8 cellular contexts compared by ENCODE assay signal in the genomic region with DNA sequence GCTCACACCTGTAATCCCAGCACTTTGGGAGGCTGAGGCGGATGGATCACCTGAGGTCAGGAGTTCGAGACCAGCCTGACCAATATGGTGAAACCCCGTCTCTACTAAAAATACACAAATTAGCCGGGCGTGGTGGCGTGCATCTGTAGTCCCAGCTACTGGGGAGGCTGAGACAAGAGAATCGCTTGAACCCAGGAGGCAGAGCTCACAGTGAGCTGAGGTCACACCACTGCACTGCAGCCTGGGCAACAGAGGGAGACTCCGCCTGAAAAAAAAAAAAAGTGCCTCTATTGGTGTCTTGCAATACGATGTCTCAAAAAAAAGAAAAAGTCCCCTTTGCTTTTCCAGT. TPM values are rescaled to one million over a fixed set of nuclear protein-coding genes. Genes with fewer than 3 reads are reported as not detected.
DNase-seq lines count a peak whose midpoint lies in the region; ATAC-seq, FAIRE-seq and TF ChIP-seq lines count a peak whose summit lies in the region.
"Not testable (repeated sequence)": the region's sequence is repeated elsewhere in the genome, so short reads cannot be mapped to it uniquely, and the experiment has no call there.

No MANE protein-coding gene starts in this region.

- H3K4me2 ChIP-seq in H1 (ENCODE audit: insufficient read depth in 1 of 2, low read depth in 2 of 2, low read length in 2 of 2), result not testable (repeated sequence)

- H3K56ac ChIP-seq in H1 (replicated peaks; ENCODE audit: insufficient read length, low read depth, low read length), result not testable (repeated sequence)

- H3K18ac ChIP-seq in H1 (ENCODE audit: extremely low read depth, low read length), result not testable (repeated sequence)

- not testable (repeated sequence) for TF ChIP-seq CTCF in HEK293 (tag by site-specific recombination; IDR thresholded peaks at IDR 0.05); H1 (IDR thresholded peaks at IDR 0.05; ENCODE audit: control extremely low read depth in 1 of 3, insufficient read depth in 1 of 3, low read depth in 1 of 3, low read length in 3 of 3)

- peak overlapping the region in 1 of 3 donors; percentile 75 for H3K27ac Mint-ChIP-seq in CD4-positive, CD25-positive, alpha-beta regulatory T cell
- H3K27ac Mint-ChIP-seq in activated naive CD8-positive, alpha-beta T cell treated with anti-CD3 and anti-CD28 coated beads, Interleukin-2, amount 50 U/mL, for 24 hours, result peak overlapping the region; percentile 40
- H3K27ac Mint-ChIP-seq in naive thymus-derived CD4-positive, alpha-beta T cell, result peak overlapping the region in 4 of 9 donors; percentile 71 to 88 (median 81)
- not testable (repeated sequence) for H3K27ac Mint-ChIP-seq in stimulated activated effector memory CD8-positive, alpha-beta T cell treated with anti-CD3 and anti-CD28 coated beads, Interleukin-12 subunit alpha, Interleukin-12 subunit beta, amount 100 ng/mL, for 72 hours

- TF ChIP-seq POLR2A in H1 (IDR thresholded peaks at IDR 0.05; ENCODE audit: control extremely low read depth in 1 of 2, low read depth in 2 of 2, low read length in 2 of 2), result not testable (repeated sequence)

- FAIRE-seq in H1 (lab: Jason Lieb, UNC), result not testable (repeated sequence)

- not testable (repeated sequence) for H2AK5ac ChIP-seq in H1 (ENCODE audit: low read depth, low read length)

- not testable (repeated sequence) for H3K14ac ChIP-seq in H1 (ENCODE audit: insufficient read length)

- H3K4me1 Mint-ChIP-seq in CD4-positive, CD25-positive, alpha-beta regulatory T cell, result peaks cover 11 to 54% (median 36%) of the 10 kb centered on the region in 4 donors
- H3K4me1 Mint-ChIP-seq in activated naive CD8-positive, alpha-beta T cell treated with anti-CD3 and anti-CD28 coated beads, Interleukin-2, amount 50 U/mL, for 24 hours, result peaks cover 56% of the 10 kb centered on the region
- peaks cover 20 to 54% (median 42%) of the 10 kb centered on the region in 7 donors for H3K4me1 Mint-ChIP-seq in naive thymus-derived CD4-positive, alpha-beta T cell
- peaks cover 21% of the 10 kb centered on the region for H3K4me1 Mint-ChIP-seq in stimulated activated effector memory CD8-positive, alpha-beta T cell treated with anti-CD3 and anti-CD28 coated beads, Interleukin-12 subunit alpha, Interleukin-12 subunit beta, amount 100 ng/mL, for 72 hours

- not testable (repeated sequence) for H2BK120ac ChIP-seq in H1 (replicated peaks; ENCODE audit: low read depth, low read length)

- H3K9me3 ChIP-seq in CD4-positive, CD25-positive, alpha-beta regulatory T cell (ENCODE audit: control insufficient read depth in 2 of 2, low read length in 2 of 2); HEK293 (ENCODE audit: control insufficient read depth, insufficient read depth, low read depth, low read length); SK-N-MC (ENCODE audit: low read depth, low read length); H1 (ENCODE audit: insufficient read depth in 2 of 2, low read depth in 1 of 2, low read length in 1 of 2); naive thymus-derived CD4-positive, alpha-beta T cell (ENCODE audit: control insufficient read depth in 2 of 3, low read length in 3 of 3): not testable (repeated sequence)

- peaks cover 45% of the 10 kb centered on the region for H3K4me1 ChIP-seq in CD4-positive, CD25-positive, alpha-beta regulatory T cell (ENCODE audit: control insufficient read depth, insufficient read depth, low read length, poor library complexity, severe bottlenecking)
- not testable (repeated sequence) for H3K4me1 ChIP-seq in HEK293 (ENCODE audit: control insufficient read depth, insufficient read depth, low read length)
- H3K4me1 ChIP-seq in H1 (replicated peaks in 1 of 4; ENCODE audit: control insufficient read depth in 3 of 4, insufficient read depth in 4 of 4, low read length in 3 of 4), result peaks cover 0 to 14% (median 6%) of the 10 kb centered on the region in 4 experiments; a peak in 4 of 7 replicates
- peaks cover 15 to 31% of the 10 kb centered on the region in 2 donors for H3K4me1 ChIP-seq in naive thymus-derived CD4-positive, alpha-beta T cell (ENCODE audit: control insufficient read depth in 2 of 2, insufficient read depth in 2 of 2, low read length in 2 of 2)

- 88% methylated on average over 9 of the region's 9 CpGs; no CpG with 5 or more reads in 1 of the 2 experiments for WGBS in H1 (ENCODE audit: extremely low coverage in 1 of 2, insufficient coverage in 1 of 2, insufficient read length in 1 of 2, insufficient replicate concordance in 2 of 2, low coverage in 1 of 2, low lambda C conversion rate in 2 of 2, missing lambda C conversion rate in 1 of 2), 2 experiments

- not testable (repeated sequence) for H3K4ac ChIP-seq in H1 (replicated peaks; ENCODE audit: insufficient read length, low read depth, low read length)

- peak overlapping the region in 3 of 4 donors; percentile 82 to 96 (median 94) for H3K4me3 Mint-ChIP-seq in CD4-positive, CD25-positive, alpha-beta regulatory T cell
- peak overlapping the region; percentile 89 for H3K4me3 Mint-ChIP-seq in activated naive CD8-positive, alpha-beta T cell treated with anti-CD3 and anti-CD28 coated beads, Interleukin-2, amount 50 U/mL, for 24 hours
- H3K4me3 Mint-ChIP-seq in naive thymus-derived CD4-positive, alpha-beta T cell, result peak overlapping the region in 7 of 10 donors; percentile 81 to 95 (median 92)
- peak overlapping the region; percentile 74 for H3K4me3 Mint-ChIP-seq in stimulated activated effector memory CD8-positive, alpha-beta T cell treated with anti-CD3 and anti-CD28 coated beads, Interleukin-12 subunit alpha, Interleukin-12 subunit beta, amount 100 ng/mL, for 72 hours

- not testable (repeated sequence) for H4K5ac ChIP-seq in H1 (ENCODE audit: insufficient read length, low read depth, low read length)

- H4K91ac ChIP-seq in H1 (replicated peaks; ENCODE audit: insufficient read length, low read length), result not testable (repeated sequence)

- not testable (repeated sequence) for H3K27me3 ChIP-seq in CD4-positive, CD25-positive, alpha-beta regulatory T cell (ENCODE audit: control insufficient read depth, insufficient read depth, low read length); H1 (replicated peaks in 1 of 4; ENCODE audit: control insufficient read depth in 3 of 4, extremely low read depth in 1 of 4, insufficient read depth in 3 of 4, low read length in 3 of 4); naive thymus-derived CD4-positive, alpha-beta T cell (ENCODE audit: control insufficient read depth in 2 of 2, insufficient read depth in 2 of 2, low read length in 2 of 2)

- H3K9ac ChIP-seq in SK-N-MC (ENCODE audit: insufficient read length); H1 (replicated peaks in 1 of 4; ENCODE audit: extremely low read depth in 1 of 4, low read depth in 3 of 4, low read length in 3 of 4): not testable (repeated sequence)

- peaks cover 15% of the 10 kb centered on the region for H3K23me2 ChIP-seq in H1 (ENCODE audit: low read depth, low read length)

- not testable (repeated sequence) for H3K27me3 Mint-ChIP-seq in CD4-positive, CD25-positive, alpha-beta regulatory T cell; activated naive CD8-positive, alpha-beta T cell treated with anti-CD3 and anti-CD28 coated beads, Interleukin-2, amount 50 U/mL, for 24 hours; naive thymus-derived CD4-positive, alpha-beta T cell

- POLR2A ChIA-PET in HEK293 (lab: Yijun Ruan, JAX) (interaction anchor here (2.8 kb wide), 1 partner anchor 8 kb away, joined by 35 read pairs; no protein-coding TSS in a partner anchor), H1 (lab: Charles Lee; ENCODE audit: partially characterized antibody) (interaction anchor here (1.4 to 6.5 kb wide), 3 partner anchors 10 to 86 kb away, joined by 4 to 43 read pairs (median 5); no protein-coding TSS in a partner anchor)
- POLR2A ChIA-PET in naive thymus-derived CD4-positive, alpha-beta T cell (lab: Charles Lee), result interaction anchor here (1.4 kb wide), 1 partner anchor 206 kb away, joined by 3 read pairs; no protein-coding TSS in a partner anchor

- not testable (repeated sequence) for H4K8ac ChIP-seq in H1 (ENCODE audit: extremely low read depth, insufficient read depth, low read length)

- H3K4me3 ChIP-seq in CD4-positive, CD25-positive, alpha-beta regulatory T cell (ENCODE audit: low read depth, low read length); HEK293 (ENCODE audit: low read depth, low read length); SK-N-MC; H1 (ENCODE audit: extremely low read depth in 1 of 4, insufficient read depth in 2 of 4, low read depth in 3 of 4, low read length in 4 of 4); naive thymus-derived CD4-positive, alpha-beta T cell (ENCODE audit: low read length): not testable (repeated sequence)

- not testable (repeated sequence) for H2BK20ac ChIP-seq in H1 (ENCODE audit: low read length)

- H3K36me3 Mint-ChIP-seq in CD4-positive, CD25-positive, alpha-beta regulatory T cell; naive thymus-derived CD4-positive, alpha-beta T cell: not testable (repeated sequence)
- peaks cover 15% of the 10 kb centered on the region for H3K36me3 Mint-ChIP-seq in activated naive CD8-positive, alpha-beta T cell treated with anti-CD3 and anti-CD28 coated beads, Interleukin-2, amount 50 U/mL, for 24 hours (ENCODE audit: low read depth)
- peaks cover 28% of the 10 kb centered on the region for H3K36me3 Mint-ChIP-seq in stimulated activated effector memory CD8-positive, alpha-beta T cell treated with anti-CD3 and anti-CD28 coated beads, Interleukin-12 subunit alpha, Interleukin-12 subunit beta, amount 100 ng/mL, for 72 hours

- not testable (repeated sequence) for H3K9me3 Mint-ChIP-seq in CD4-positive, CD25-positive, alpha-beta regulatory T cell; activated naive CD8-positive, alpha-beta T cell treated with anti-CD3 and anti-CD28 coated beads, Interleukin-2, amount 50 U/mL, for 24 hours; naive thymus-derived CD4-positive, alpha-beta T cell; stimulated activated effector memory CD8-positive, alpha-beta T cell treated with anti-CD3 and anti-CD28 coated beads, Interleukin-12 subunit alpha, Interleukin-12 subunit beta, amount 100 ng/mL, for 72 hours

- not testable (repeated sequence) for H4K20me1 ChIP-seq in H1 (replicated peaks in 1 of 2; ENCODE audit: control insufficient read depth in 1 of 2, insufficient read depth in 2 of 2, low read length in 2 of 2)

- H2BK12ac ChIP-seq in H1 (ENCODE audit: low read depth, low read length), result not testable (repeated sequence)

- not testable (repeated sequence) for H2BK15ac ChIP-seq in H1 (ENCODE audit: low read length)

- H3K27ac ChIP-seq in CD4-positive, CD25-positive, alpha-beta regulatory T cell (ENCODE audit: insufficient read depth, low read length, poor library complexity, severe bottlenecking); HEK293 (ENCODE audit: extremely low read depth, low read depth, low read length); H1 (ENCODE audit: low read depth, low read length); naive thymus-derived CD4-positive, alpha-beta T cell (ENCODE audit: low read depth, low read length): not testable (repeated sequence)
- peak overlapping the region; percentile 59 for H3K27ac ChIP-seq in SK-N-MC

- DNase-seq in CD4-positive, CD25-positive, alpha-beta regulatory T cell; SK-N-MC (ENCODE audit: low read depth, low spot score); activated naive CD8-positive, alpha-beta T cell treated with anti-CD3 and anti-CD28 coated beads, Interleukin-2, amount 50 U/mL, for 24 hours; H1 (ENCODE audit: low read depth in 1 of 2, low spot score in 2 of 2); naive thymus-derived CD4-positive, alpha-beta T cell; stimulated activated effector memory CD8-positive, alpha-beta T cell treated with anti-CD3 and anti-CD28 coated beads, Interleukin-12 subunit alpha, Interleukin-12 subunit beta, amount 100 ng/mL, for 72 hours (ENCODE audit: low spot score in 2 of 2): not testable (repeated sequence)
- DNase-seq in activated CD8-positive, alpha-beta memory T cell treated with anti-CD3 and anti-CD28 coated beads, Interleukin-2, amount 50 U/mL, for 48 hours, result peak; percentile 29

- CTCF ChIA-PET in HEK293 (lab: Yijun Ruan, JAX), result interaction anchor here (0.6 kb wide), 1 partner anchor 274 kb away, joined by 4 read pairs; no protein-coding TSS in a partner anchor
- CTCF ChIA-PET in H1 (lab: Charles Lee; ENCODE audit: partially characterized antibody), result interaction anchor here (0.6 to 1.7 kb wide), 4 partner anchors 9 to 142 kb away, joined by 3 to 5 read pairs (median 4); no protein-coding TSS in a partner anchor
- CTCF ChIA-PET in naive thymus-derived CD4-positive, alpha-beta T cell (lab: Charles Lee), result not testable (repeated sequence)

- H2AFZ ChIP-seq in H1 (ENCODE audit: low read length), result not testable (repeated sequence)

- not testable (repeated sequence) for H3K36me3 ChIP-seq in CD4-positive, CD25-positive, alpha-beta regulatory T cell (ENCODE audit: control insufficient read depth, insufficient read depth, low read length); SK-N-MC (ENCODE audit: insufficient read depth, low read length); H1 (ENCODE audit: control insufficient read depth in 2 of 4, insufficient read depth in 4 of 4, low read length in 3 of 4); naive thymus-derived CD4-positive, alpha-beta T cell (ENCODE audit: control insufficient read depth in 2 of 3, insufficient read depth in 3 of 3, low read length in 3 of 3)
- peaks cover 0 to 12% of the 10 kb centered on the region in 2 experiments; a peak in 1 of 3 replicates for H3K36me3 ChIP-seq in HEK293 (ENCODE audit: control insufficient read depth in 2 of 2, insufficient read depth in 1 of 2, low read length in 2 of 2)

- not testable (repeated sequence) for TF ChIP-seq RAD21 in H1 (IDR thresholded peaks at IDR 0.05 in 1 of 2, conservative IDR thresholded peaks at IDR 0.05 in 1 of 2; ENCODE audit: low read depth in 2 of 2, low read length in 2 of 2)

- ATAC-seq in CD4-positive, CD25-positive, alpha-beta regulatory T cell (ENCODE audit: low read depth in 2 of 2); activated naive CD8-positive, alpha-beta T cell treated with anti-CD3 and anti-CD28 coated beads, Interleukin-2, amount 50 U/mL, for 24 hours; naive thymus-derived CD4-positive, alpha-beta T cell; stimulated activated effector memory CD8-positive, alpha-beta T cell treated with anti-CD3 and anti-CD28 coated beads, Interleukin-12 subunit alpha, Interleukin-12 subunit beta, amount 100 ng/mL, for 72 hours: not testable (repeated sequence)

- not testable (repeated sequence) for H3K23ac ChIP-seq in H1 (ENCODE audit: insufficient read length)

- peaks cover 10% of the 10 kb centered on the region for H3K79me1 ChIP-seq in H1 (ENCODE audit: low read depth, low read length)

- 0 out of 2 replicates have a peak overlapping the region, but pooled peaks have one; percentile 92 for H2BK5ac ChIP-seq in H1 (ENCODE audit: low read depth, low read length)

- intact Hi-C loops in naive thymus-derived CD4-positive, alpha-beta T cell (cut with micrococcal nuclease), result loop anchor here in 1 of 2 donors (5.0 kb wide), 1 partner anchor 1980 kb away; no protein-coding TSS in a partner anchor

- H3K79me2 ChIP-seq in H1 (ENCODE audit: control insufficient read depth in 1 of 2, insufficient read depth in 2 of 2, low read length in 2 of 2), result peaks cover 0 to 10% of the 10 kb centered on the region in 2 experiments; a peak in 2 of 4 replicates

- TF ChIP-seq EP300 in H1 (IDR thresholded peaks at IDR 0.05; ENCODE audit: borderline replicate concordance in 1 of 2, low read depth in 2 of 2, low read length in 2 of 2), result not testable (repeated sequence)

RNA-seq across cellular contexts. Expression of a gene that starts 1.4 kb away (rescaled TPM):
- total RNA-seq in CD4-positive, CD25-positive, alpha-beta regulatory T cell, result 71.4 TPM
- 10 to 100 TPM; 23.1 to 39.9 (median 34.2) TPM for polyA plus RNA-seq in CD4-positive, CD25-positive, alpha-beta regulatory T cell
- total RNA-seq in H1 (2021; fragmentation: NEBNext Ultra II Directional; extraction: Animal tissue kit (Norgen Biotek cat#: 25700)), result 44.5 and 55.9 TPM in 2 replicates
- polyA plus RNA-seq in H1 (2011; rRNA removed), result 47.7 and 87.9 TPM in 2 replicates
- polyA plus RNA-seq in H1 (2011; cell fraction: cytosol; rRNA removed), result 152 TPM
- polyA plus RNA-seq in H1 (2011; cell fraction: nucleus; rRNA removed), result 114 TPM
- 40.7 to 47.8 TPM (median 43.3 TPM) in 4 replicates for polyA plus RNA-seq in H1 (2012, experiment 1 of 2)
- 35.5 TPM for polyA plus RNA-seq in H1 (2012, experiment 2 of 2)
- 34.4 TPM for polyA plus RNA-seq in H1 (2013, experiment 1 of 2)
- polyA plus RNA-seq in H1 (2013, experiment 2 of 2), result 31.2 TPM
- 26.5 and 27.5 TPM in 2 replicates for polyA minus RNA-seq in H1 (2011; rRNA and poly(A)+ RNA removed)
- polyA minus RNA-seq in H1 (2011; cell fraction: cytosol; rRNA and poly(A)+ RNA removed), result 29.7 TPM
- 54.5 TPM for polyA minus RNA-seq in H1 (2011; cell fraction: nucleus; rRNA and poly(A)+ RNA removed)
- 100 to 1,000 TPM in 2 of 5 experiments, 10 to 100 TPM in 3; 73.1 to 106 (median 89.7) TPM for total RNA-seq in naive thymus-derived CD4-positive, alpha-beta T cell
- 10 to 100 TPM; 28.6 to 43.1 TPM for polyA plus RNA-seq in naive thymus-derived CD4-positive, alpha-beta T cell

RNA-seq across cellular contexts. Expression of a gene that starts 6.1 kb away (rescaled TPM):
- 16.8 TPM for total RNA-seq in CD4-positive, CD25-positive, alpha-beta regulatory T cell
- polyA plus RNA-seq in CD4-positive, CD25-positive, alpha-beta regulatory T cell, result 10 to 100 TPM; 13.1 to 16.4 (median 14.8) TPM
- 26.6 and 28.6 TPM in 2 replicates for total RNA-seq in H1 (2021; fragmentation: NEBNext Ultra II Directional; extraction: Animal tissue kit (Norgen Biotek cat#: 25700))
- 22.3 and 30.3 TPM in 2 replicates for polyA plus RNA-seq in H1 (2011; rRNA removed)
- polyA plus RNA-seq in H1 (2011; cell fraction: cytosol; rRNA removed), result 35.6 TPM
- 33.9 TPM for polyA plus RNA-seq in H1 (2011; cell fraction: nucleus; rRNA removed)
- polyA plus RNA-seq in H1 (2012, experiment 1 of 2), result 19.9 to 26.8 TPM (median 26.2 TPM) in 4 replicates
- polyA plus RNA-seq in H1 (2012, experiment 2 of 2), result 8.4 TPM
- 20.2 TPM for polyA plus RNA-seq in H1 (2013, experiment 1 of 2)
- 20.1 TPM for polyA plus RNA-seq in H1 (2013, experiment 2 of 2)
- 10.0 and 11.6 TPM in 2 replicates for polyA minus RNA-seq in H1 (2011; rRNA and poly(A)+ RNA removed)
- polyA minus RNA-seq in H1 (2011; cell fraction: cytosol; rRNA and poly(A)+ RNA removed), result 29.4 TPM
- polyA minus RNA-seq in H1 (2011; cell fraction: nucleus; rRNA and poly(A)+ RNA removed), result 20.5 TPM
- 10 to 100 TPM; 14.4 to 33.8 (median 21.8) TPM for total RNA-seq in naive thymus-derived CD4-positive, alpha-beta T cell
- 10 to 100 TPM in 1 of 2 donors, 1 to 10 TPM in 1; 9.1 to 22.2 TPM for polyA plus RNA-seq in naive thymus-derived CD4-positive, alpha-beta T cell
